ENCODE assay signal across 1 cellular context in genomic region chr4:48832571-48832970, GRCh38.
TF ChIP-seq lines count a peak whose summit lies in the region.

No MANE protein-coding gene starts in this region.

TF ChIP-seq in endothelial cell of umbilical vein, 7 proteins besides CTCF, POLR2A, EP300 and RAD21:
- TF ChIP-seq JUN (IDR thresholded peaks at IDR 0.05; ENCODE audit: borderline replicate concordance, insufficient read depth, insufficient read length, low read depth) (no peak), EZH2 (IDR thresholded peaks at IDR 0.05; ENCODE audit: borderline replicate concordance, low read depth, low read length, severe bottlenecking) (no peak), GATA2 (IDR thresholded peaks at IDR 0.05; ENCODE audit: insufficient read depth, insufficient read length, low read depth, low read length) (no peak), MYC (IDR thresholded peaks at IDR 0.05; ENCODE audit: low read depth, low read length) (no peak), POLR2AphosphoS5 (IDR thresholded peaks at IDR 0.05; ENCODE audit: insufficient read depth, low read depth, low read length) (no peak), FOS (IDR thresholded peaks at IDR 0.05; ENCODE audit: borderline replicate concordance, insufficient read depth, low read length) (no peak), MAX (IDR thresholded peaks at IDR 0.05; ENCODE audit: insufficient read depth, insufficient read length) (no peak)
